1 cellular context compared by ENCODE assay signal in the genomic region with DNA sequence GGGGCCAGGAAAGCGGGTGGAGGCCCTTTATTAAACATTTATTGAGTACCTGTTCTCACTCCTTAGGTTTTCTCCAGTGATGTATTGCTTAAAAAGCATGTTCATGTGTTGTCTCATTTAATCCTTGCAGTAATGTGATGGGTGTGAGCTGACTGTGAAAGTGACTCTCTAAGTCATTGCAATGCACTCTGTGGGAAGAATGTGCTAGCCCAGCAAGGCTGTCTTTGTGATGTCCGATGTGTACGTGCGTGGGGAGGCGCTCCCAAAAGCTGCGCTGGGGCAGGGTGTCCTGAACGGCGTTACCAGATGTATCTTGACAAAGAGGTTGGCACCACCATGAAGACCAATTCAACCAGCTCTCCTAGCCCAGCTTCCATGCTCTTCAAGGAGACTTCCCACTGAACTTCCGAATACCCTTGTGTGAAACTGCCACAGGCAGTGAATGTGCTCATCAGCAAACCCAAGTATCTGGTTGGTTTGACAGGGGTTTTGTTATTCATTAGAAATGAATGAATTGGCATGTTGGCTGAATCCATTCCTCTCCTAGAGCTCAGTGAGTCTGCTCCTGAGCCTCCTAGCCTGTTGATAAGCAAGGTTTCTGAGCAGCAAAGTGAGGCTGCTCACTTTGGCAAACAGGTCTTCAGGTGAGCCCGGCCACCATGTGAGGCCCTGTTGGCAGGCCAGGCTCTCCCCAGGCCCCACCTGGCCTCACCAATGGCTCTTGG.
TF ChIP-seq lines count a peak whose summit lies in the region.

No MANE protein-coding gene starts in this region.

TF ChIP-seq in GM23338, 12 proteins besides CTCF, POLR2A, EP300 and RAD21 (continued from another document):
- TF ChIP-seq, protein P1, sequence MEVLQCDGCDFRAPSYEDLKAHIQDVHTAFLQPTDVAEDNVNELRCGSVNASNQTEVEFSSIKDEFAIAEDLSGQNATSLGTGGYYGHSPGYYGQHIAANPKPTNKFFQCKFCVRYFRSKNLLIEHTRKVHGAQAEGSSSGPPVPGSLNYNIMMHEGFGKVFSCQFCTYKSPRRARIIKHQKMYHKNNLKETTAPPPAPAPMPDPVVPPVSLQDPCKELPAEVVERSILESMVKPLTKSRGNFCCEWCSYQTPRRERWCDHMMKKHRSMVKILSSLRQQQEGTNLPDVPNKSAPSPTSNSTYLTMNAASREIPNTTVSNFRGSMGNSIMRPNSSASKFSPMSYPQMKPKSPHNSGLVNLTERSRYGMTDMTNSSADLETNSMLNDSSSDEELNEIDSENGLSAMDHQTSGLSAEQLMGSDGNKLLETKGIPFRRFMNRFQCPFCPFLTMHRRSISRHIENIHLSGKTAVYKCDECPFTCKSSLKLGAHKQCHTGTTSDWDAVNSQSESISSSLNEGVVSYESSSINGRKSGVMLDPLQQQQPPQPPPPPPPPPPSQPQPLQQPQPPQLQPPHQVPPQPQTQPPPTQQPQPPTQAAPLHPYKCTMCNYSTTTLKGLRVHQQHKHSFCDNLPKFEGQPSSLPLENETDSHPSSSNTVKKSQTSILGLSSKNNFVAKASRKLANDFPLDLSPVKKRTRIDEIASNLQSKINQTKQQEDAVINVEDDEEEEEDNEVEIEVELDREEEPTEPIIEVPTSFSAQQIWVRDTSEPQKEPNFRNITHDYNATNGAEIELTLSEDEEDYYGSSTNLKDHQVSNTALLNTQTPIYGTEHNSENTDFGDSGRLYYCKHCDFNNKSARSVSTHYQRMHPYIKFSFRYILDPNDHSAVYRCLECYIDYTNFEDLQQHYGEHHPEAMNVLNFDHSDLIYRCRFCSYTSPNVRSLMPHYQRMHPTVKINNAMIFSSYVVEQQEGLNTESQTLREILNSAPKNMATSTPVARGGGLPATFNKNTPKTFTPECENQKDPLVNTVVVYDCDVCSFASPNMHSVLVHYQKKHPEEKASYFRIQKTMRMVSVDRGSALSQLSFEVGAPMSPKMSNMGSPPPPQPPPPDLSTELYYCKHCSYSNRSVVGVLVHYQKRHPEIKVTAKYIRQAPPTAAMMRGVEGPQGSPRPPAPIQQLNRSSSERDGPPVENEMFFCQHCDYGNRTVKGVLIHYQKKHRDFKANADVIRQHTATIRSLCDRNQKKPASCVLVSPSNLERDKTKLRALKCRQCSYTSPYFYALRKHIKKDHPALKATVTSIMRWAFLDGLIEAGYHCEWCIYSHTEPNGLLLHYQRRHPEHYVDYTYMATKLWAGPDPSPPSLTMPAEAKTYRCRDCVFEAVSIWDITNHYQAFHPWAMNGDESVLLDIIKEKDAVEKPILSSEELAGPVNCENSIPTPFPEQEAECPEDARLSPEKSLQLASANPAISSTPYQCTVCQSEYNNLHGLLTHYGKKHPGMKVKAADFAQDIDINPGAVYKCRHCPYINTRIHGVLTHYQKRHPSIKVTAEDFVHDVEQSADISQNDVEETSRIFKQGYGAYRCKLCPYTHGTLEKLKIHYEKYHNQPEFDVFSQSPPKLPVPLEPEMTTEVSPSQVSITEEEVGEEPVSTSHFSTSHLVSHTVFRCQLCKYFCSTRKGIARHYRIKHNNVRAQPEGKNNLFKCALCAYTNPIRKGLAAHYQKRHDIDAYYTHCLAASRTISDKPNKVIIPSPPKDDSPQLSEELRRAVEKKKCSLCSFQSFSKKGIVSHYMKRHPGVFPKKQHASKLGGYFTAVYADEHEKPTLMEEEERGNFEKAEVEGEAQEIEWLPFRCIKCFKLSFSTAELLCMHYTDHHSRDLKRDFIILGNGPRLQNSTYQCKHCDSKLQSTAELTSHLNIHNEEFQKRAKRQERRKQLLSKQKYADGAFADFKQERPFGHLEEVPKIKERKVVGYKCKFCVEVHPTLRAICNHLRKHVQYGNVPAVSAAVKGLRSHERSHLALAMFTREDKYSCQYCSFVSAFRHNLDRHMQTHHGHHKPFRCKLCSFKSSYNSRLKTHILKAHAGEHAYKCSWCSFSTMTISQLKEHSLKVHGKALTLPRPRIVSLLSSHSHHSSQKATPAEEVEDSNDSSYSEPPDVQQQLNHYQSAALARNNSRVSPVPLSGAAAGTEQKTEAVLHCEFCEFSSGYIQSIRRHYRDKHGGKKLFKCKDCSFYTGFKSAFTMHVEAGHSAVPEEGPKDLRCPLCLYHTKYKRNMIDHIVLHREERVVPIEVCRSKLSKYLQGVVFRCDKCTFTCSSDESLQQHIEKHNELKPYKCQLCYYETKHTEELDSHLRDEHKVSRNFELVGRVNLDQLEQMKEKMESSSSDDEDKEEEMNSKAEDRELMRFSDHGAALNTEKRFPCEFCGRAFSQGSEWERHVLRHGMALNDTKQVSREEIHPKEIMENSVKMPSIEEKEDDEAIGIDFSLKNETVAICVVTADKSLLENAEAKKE (CRISPR knock-in tag; IDR thresholded peaks at IDR 0.05) = no peak
- no peak for TF ChIP-seq EZH2 (IDR thresholded peaks at IDR 0.05; ENCODE audit: low read depth, unreplicated experiment)
- TF ChIP-seq, protein P2, sequence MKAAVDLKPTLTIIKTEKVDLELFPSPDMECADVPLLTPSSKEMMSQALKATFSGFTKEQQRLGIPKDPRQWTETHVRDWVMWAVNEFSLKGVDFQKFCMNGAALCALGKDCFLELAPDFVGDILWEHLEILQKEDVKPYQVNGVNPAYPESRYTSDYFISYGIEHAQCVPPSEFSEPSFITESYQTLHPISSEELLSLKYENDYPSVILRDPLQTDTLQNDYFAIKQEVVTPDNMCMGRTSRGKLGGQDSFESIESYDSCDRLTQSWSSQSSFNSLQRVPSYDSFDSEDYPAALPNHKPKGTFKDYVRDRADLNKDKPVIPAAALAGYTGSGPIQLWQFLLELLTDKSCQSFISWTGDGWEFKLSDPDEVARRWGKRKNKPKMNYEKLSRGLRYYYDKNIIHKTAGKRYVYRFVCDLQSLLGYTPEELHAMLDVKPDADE (IDR thresholded peaks at IDR 0.05) = no peak
